In genomic region chr6:3732345-3733141, GRCh38 we compare ENCODE assay signal across 8 cellular contexts. TPM values are rescaled to one million over a fixed set of nuclear protein-coding genes. Genes with fewer than 3 reads are reported as not detected.
A peak's percentile ranks its signal among the peaks of the same experiment; 100 is the strongest.
DNase-seq lines count a peak whose midpoint lies in the region; ATAC-seq and TF ChIP-seq lines count a peak whose summit lies in the region.

No MANE protein-coding gene starts in this region.

- no peak overlapping the region for H3K27ac Mint-ChIP-seq in activated CD4-positive, alpha-beta T cell treated with anti-CD3 and anti-CD28 coated beads, Interleukin-2, amount 10 ng/mL, durations not matched to agents 24 days and 14 days

- intact Hi-C loops in activated CD4-positive, alpha-beta T cell treated with anti-CD3 and anti-CD28 coated beads, Interleukin-2, amount 10 ng/mL, durations not matched to agents 24 days and 14 days (cut with micrococcal nuclease), result loop anchor here (1.0 to 2.0 kb wide), 2 partner anchors 453 to 606 kb away; no protein-coding TSS in a partner anchor
- intact Hi-C loops in colonic mucosa (cut with DNase I), result loop anchor here (2.0 to 10.0 kb wide), 2 partner anchors 454 to 608 kb away; no protein-coding TSS in a partner anchor

- H3K4me3 ChIP-seq in BLaER1 (no peak overlapping the region), colonic mucosa (no peak overlapping the region), lung (no peak overlapping the region)

- H3K27me3 ChIP-seq in BLaER1, result no peaks in the 10 kb centered on the region
- H3K27me3 ChIP-seq in colonic mucosa, result no peaks in the 10 kb centered on the region
- H3K27me3 ChIP-seq in lung (ENCODE audit: control insufficient read depth, insufficient read depth), result no peaks in the 10 kb centered on the region

- peak overlapping the region; percentile 8; the same call in 1 of the 2 replicates for H3K4me2 ChIP-seq in BLaER1

- peaks cover 11% of the 10 kb centered on the region for H3K9me3 ChIP-seq in BLaER1
- no peaks in the 10 kb centered on the region for H3K9me3 ChIP-seq in colonic mucosa
- H3K9me3 ChIP-seq in lung (ENCODE audit: control insufficient read depth in 2 of 2, insufficient read depth in 1 of 2, low read length in 1 of 2), result peaks cover 0 to 2% of the 10 kb centered on the region in 2 donors

- peak; percentile 72 for TF ChIP-seq CTCF in colonic mucosa (IDR thresholded peaks at IDR 0.05)
- TF ChIP-seq CTCF in lung (IDR thresholded peaks at IDR 0.05; ENCODE audit: control extremely low read depth, extremely low read depth), result peak; percentile 74

- no peaks in the 10 kb centered on the region for H3K9me3 Mint-ChIP-seq in activated CD4-positive, alpha-beta T cell treated with anti-CD3 and anti-CD28 coated beads, Interleukin-2, amount 10 ng/mL, durations not matched to agents 24 days and 14 days

- peaks cover 2% of the 10 kb centered on the region for H3K4me1 Mint-ChIP-seq in activated CD4-positive, alpha-beta T cell treated with anti-CD3 and anti-CD28 coated beads, Interleukin-2, amount 10 ng/mL, durations not matched to agents 24 days and 14 days

- H3K27ac ChIP-seq in BLaER1, result no peak overlapping the region
- H3K27ac ChIP-seq in colonic mucosa, result no peak overlapping the region
- H3K27ac ChIP-seq in lung (ENCODE audit: low read depth in 1 of 2, low read length in 1 of 2), result no peak overlapping the region

- ATAC-seq in lung (ENCODE audit: insufficient read depth, low FRiP score) (peak; percentile 74), GM19351 (IDR thresholded peaks at IDR 0.05; ENCODE audit: unreplicated experiment) (no peak)

- peaks cover 14% of the 10 kb centered on the region for H3K36me3 ChIP-seq in BLaER1
- no peaks in the 10 kb centered on the region for H3K36me3 ChIP-seq in colonic mucosa
- peaks cover 16 to 30% of the 10 kb centered on the region in 2 donors for H3K36me3 ChIP-seq in lung (ENCODE audit: control insufficient read depth in 2 of 2, insufficient read depth in 2 of 2, low read length in 2 of 2)

- H3K4me3 Mint-ChIP-seq in activated CD4-positive, alpha-beta T cell treated with anti-CD3 and anti-CD28 coated beads, Interleukin-2, amount 10 ng/mL, durations not matched to agents 24 days and 14 days, result no peak overlapping the region

- peaks cover 9% of the 10 kb centered on the region for H3K27me3 Mint-ChIP-seq in activated CD4-positive, alpha-beta T cell treated with anti-CD3 and anti-CD28 coated beads, Interleukin-2, amount 10 ng/mL, durations not matched to agents 24 days and 14 days

- WGBS in lung, 2 donors, result 27 to 31% methylated on average over 16 of the region's 16 CpGs

- H3K36me3 Mint-ChIP-seq in activated CD4-positive, alpha-beta T cell treated with anti-CD3 and anti-CD28 coated beads, Interleukin-2, amount 10 ng/mL, durations not matched to agents 24 days and 14 days (ENCODE audit: low read depth), result no peaks in the 10 kb centered on the region

- 0 out of 2 replicates have a peak, but pooled peaks cover 5% of the 10 kb centered on the region for H4K20me1 ChIP-seq in BLaER1

- no peak overlapping the region for H3K9ac ChIP-seq in BLaER1
- no peak overlapping the region for H3K9ac ChIP-seq in colonic mucosa (ENCODE audit: low read depth in 2 of 2, low read length in 2 of 2)

- DNase-seq in HCEC 1CT, result peak; percentile 70
- peak; percentile 54 for DNase-seq in NCI-H460 (ENCODE audit: extremely low read depth, low read depth)
- peak; percentile 88 for DNase-seq in activated CD4-positive, alpha-beta T cell treated with anti-CD3 and anti-CD28 coated beads, Interleukin-2, amount 10 ng/mL, durations not matched to agents 24 days and 14 days
- peak; percentile 78 for DNase-seq in colonic mucosa
- DNase-seq in lung (ENCODE audit: low spot score), result peak; percentile 69
- DNase-seq in stimulated activated CD4-positive, alpha-beta T cell treated with anti-CD3 and anti-CD28 coated beads, TNF-alpha, amount 100 ng/mL, for 48 hours (ENCODE audit: low read depth in 3 of 3), result peak; percentile 35 to 51 (median 42)

- H3K4me1 ChIP-seq in BLaER1 (peaks cover 21% of the 10 kb centered on the region), colonic mucosa (no peaks in the 10 kb centered on the region), lung (ENCODE audit: control insufficient read depth in 2 of 2, insufficient read depth in 2 of 2, low read length in 2 of 2) (peaks cover 0 to 3% of the 10 kb centered on the region in 2 donors)

RNA-seq across cellular contexts. Expression of gene PXDC1, which starts 19.0 kb away (rescaled TPM):
- 10.8 and 10.9 TPM in 2 replicates for total RNA-seq in NCI-H460 (2014; rRNA removed; shearing (Covaris generic))
- polyA plus RNA-seq in NCI-H460 (2014; cell fraction: nucleus; rRNA removed), result 4.1 and 5.4 TPM in 2 replicates
- 0.12 and 0.30 TPM in 2 replicates for total RNA-seq in activated CD4-positive, alpha-beta T cell treated with anti-CD3 and anti-CD28 coated beads, Interleukin-2, amount 10 ng/mL, durations not matched to agents 24 days and 14 days
- 1 to 10 TPM; 1.7 to 8.8 TPM for total RNA-seq in colonic mucosa
- total RNA-seq in lung, result 10 to 100 TPM; 21.0 to 49.5 TPM
- 10 to 100 TPM; 37.1 to 53.8 TPM for polyA plus RNA-seq in lung
